ENCODE assay signal across 8 cellular contexts in the genomic region with DNA sequence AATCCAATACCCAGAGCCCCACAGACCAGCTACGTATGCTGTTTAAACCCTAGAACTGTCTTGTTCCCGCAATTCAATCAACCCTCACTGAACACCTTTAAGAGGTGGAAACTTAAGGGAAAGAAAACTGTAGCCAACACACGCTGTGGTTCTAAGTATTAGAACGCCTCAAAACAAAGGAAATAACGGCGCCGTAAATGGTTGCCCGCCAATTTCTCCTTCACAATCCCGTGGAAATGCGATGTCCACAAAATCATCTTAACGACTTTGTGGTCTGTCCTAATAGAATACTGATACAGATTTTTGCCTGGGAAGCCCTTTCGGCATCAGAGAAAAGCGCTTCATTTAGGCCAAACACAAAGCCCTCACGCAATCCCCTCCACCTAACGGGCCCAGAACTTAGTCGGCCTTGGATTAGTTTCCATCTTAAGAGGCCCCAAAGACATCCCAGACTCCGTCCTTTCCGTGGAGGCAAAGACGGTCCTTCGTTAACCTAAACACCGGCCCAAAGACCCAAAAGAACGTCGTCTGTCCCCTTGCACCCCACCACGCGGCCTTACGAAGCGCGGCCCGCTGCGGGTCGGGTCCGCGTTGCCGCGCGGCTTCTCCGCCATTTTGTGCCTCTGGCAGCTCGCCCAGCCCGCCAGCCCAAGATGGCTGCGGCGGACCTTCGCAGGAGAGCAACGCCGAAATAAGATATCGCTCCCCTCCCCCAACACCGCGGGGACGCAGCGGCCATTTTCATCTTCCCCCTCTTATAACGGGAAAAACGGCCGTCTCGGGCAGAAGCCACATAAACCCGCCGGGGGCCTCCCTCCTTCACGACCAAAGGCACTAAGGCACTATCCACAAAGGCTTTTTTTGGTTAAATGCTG. TPM values are rescaled to one million over a fixed set of nuclear protein-coding genes. Genes with fewer than 3 reads are reported as not detected.
DNase-seq lines count a peak whose midpoint lies in the region; ATAC-seq, FAIRE-seq and TF ChIP-seq lines count a peak whose summit lies in the region.

No MANE protein-coding gene starts in this region.

- TSS peak; percentile 45 for BruUV-seq in HepG2 (replicated peaks; lab: Mats Ljungman, UMichigan)

- no peaks in the 10 kb centered on the region; a peak in 1 of 5 replicates for H3K27me3 ChIP-seq in HepG2 (ENCODE audit: control insufficient read depth in 1 of 2, insufficient read depth in 2 of 2, low read length in 2 of 2)

- H3K9me3 Mint-ChIP-seq in dendritic cell treated with granulocyte-macrophage colony-stimulating factor and Interleukin-4, amounts not matched to agents 40 ng/mL and 50 ng/mL, for 4 days, result no peaks in the 10 kb centered on the region

- peak in 1 of 2 experiments; percentile 37; a peak in 1 of 4 replicates for TF ChIP-seq POLR2A in HepG2 (IDR thresholded peaks at IDR 0.05; ENCODE audit: insufficient read depth in 1 of 2, low read depth in 2 of 2, low read length in 2 of 2)

- H3K4me1 Mint-ChIP-seq in dendritic cell treated with granulocyte-macrophage colony-stimulating factor and Interleukin-4, amounts not matched to agents 40 ng/mL and 50 ng/mL, for 4 days (ENCODE audit: low read depth), result peaks cover 43% of the 10 kb centered on the region

- H3K36me3 Mint-ChIP-seq in dendritic cell treated with granulocyte-macrophage colony-stimulating factor and Interleukin-4, amounts not matched to agents 40 ng/mL and 50 ng/mL, for 4 days (ENCODE audit: low read depth), result peaks cover 32% of the 10 kb centered on the region

- ATAC-seq in GM19372 (IDR thresholded peaks at IDR 0.05; ENCODE audit: low read depth, unreplicated experiment) (peak; percentile 35), HG03520 (IDR thresholded peaks at IDR 0.05; ENCODE audit: unreplicated experiment) (peak; percentile 36), HepG2 (peak; percentile 79)

- no peaks in the 10 kb centered on the region for H3K36me3 ChIP-seq in HepG2 (replicated peaks in 1 of 2; ENCODE audit: control insufficient read depth in 1 of 2, insufficient read depth in 2 of 2, low read length in 2 of 2)

- DNase-seq in AML-193 (lab: John Stamatoyannopoulos, UW) (peak; percentile 83 to 84), NCI-H748 (lab: John Stamatoyannopoulos, UW; ENCODE audit: unreplicated experiment) (peak; percentile 87), HepG2 (ENCODE audit: low spot score) (peak; percentile 64)
- DNase-seq in activated CD4-positive, alpha-beta T cell treated with anti-CD3 and anti-CD28 coated beads, Interleukin-2, amount 50 U/mL, for 24 hours (ENCODE audit: low read depth in 1 of 2, low spot score in 1 of 2), result peak; percentile 74 to 82
- peak; percentile 87 for DNase-seq in stimulated activated CD4-positive, alpha-beta T cell treated with anti-CD3 and anti-CD28 coated beads, Interleukin-4, amount 100 ng/mL, for 1 hour

- intact Hi-C loops in dendritic cell treated with granulocyte-macrophage colony-stimulating factor and Interleukin-4, amounts not matched to agents 40 ng/mL and 50 ng/mL, for 4 days (cut with micrococcal nuclease), result loop anchor here (10.0 kb wide), 1 partner anchor 112 kb away; a partner anchor contains a TSS
- intact Hi-C loops in HepG2 (cut with micrococcal nuclease; ENCODE audit: unreplicated experiment), result no loop called here

- no peaks in the 10 kb centered on the region for H3K9me3 ChIP-seq in HepG2 (ENCODE audit: low read length)

- peak overlapping the region; percentile 73 for H3K4me2 ChIP-seq in HepG2 (ENCODE audit: low read depth, low read length)

- H3K4me1 ChIP-seq in HepG2 (ENCODE audit: insufficient read depth, low read length), result peaks cover 29% of the 10 kb centered on the region

- peak overlapping the region; percentile 85 to 97 (median 95) for H3K4me3 ChIP-seq in HepG2 (replicated peaks in 1 of 3; ENCODE audit: insufficient read depth in 1 of 3, low read depth in 2 of 3, low read length in 3 of 3)

- peaks cover 49% of the 10 kb centered on the region for H4K20me1 ChIP-seq in HepG2 (ENCODE audit: insufficient read depth, low read length)

- no peak overlapping the region for H2AFZ ChIP-seq in HepG2 (ENCODE audit: low read length)

- TF ChIP-seq EP300 in HepG2 (IDR thresholded peaks at IDR 0.05; ENCODE audit: low read depth in 2 of 2, low read length in 2 of 2) (no peak), HepG2 (CRISPR knock-in tag; IDR thresholded peaks at IDR 0.05; ENCODE audit: borderline replicate concordance) (no peak)

- H3K9ac ChIP-seq in HepG2 (ENCODE audit: insufficient read depth, low read depth, low read length), result peak overlapping the region; percentile 99

- H3K79me2 ChIP-seq in HepG2 (ENCODE audit: insufficient read depth, low read length), result peaks cover 61% of the 10 kb centered on the region

- no peaks in the 10 kb centered on the region for H3K27me3 Mint-ChIP-seq in dendritic cell treated with granulocyte-macrophage colony-stimulating factor and Interleukin-4, amounts not matched to agents 40 ng/mL and 50 ng/mL, for 4 days

- H3K4me3 Mint-ChIP-seq in dendritic cell treated with granulocyte-macrophage colony-stimulating factor and Interleukin-4, amounts not matched to agents 40 ng/mL and 50 ng/mL, for 4 days, result peak overlapping the region; percentile 97

- CTCF ChIA-PET in HepG2 (lab: Yijun Ruan, JAX; ENCODE audit: low intra/inter-chr PET ratio, low total read pairs), result no interaction called here

- no peak for TF ChIP-seq RAD21 in HepG2 (CRISPR knock-in tag; IDR thresholded peaks at IDR 0.05)

- no peak for TF ChIP-seq CTCF in HepG2 (CRISPR knock-in tag; IDR thresholded peaks at IDR 0.05)

- FAIRE-seq in HepG2 (lab: Jason Lieb, UNC), result peak; percentile 23

- H3K27ac ChIP-seq in HepG2 (ENCODE audit: extremely low read length, insufficient read depth, low read length), result peak overlapping the region; percentile 96

- WGBS in HepG2 (ENCODE audit: low lambda C conversion rate), result 3% methylated on average over 29 of the region's 56 CpGs

- in situ Hi-C loops in HepG2 (cut with HindIII; ENCODE audit: extremely low pct_ligation_motif_present, low pct_unique_long_range_greater_than_20kb), result no loop called here

- POLR2A ChIA-PET in HepG2 (lab: Yijun Ruan, JAX), result interaction anchor here (1.0 to 3.4 kb wide), 15 partner anchors 9 to 633 kb away, joined by 3 to 37 read pairs (median 5); a partner anchor contains a TSS

- H3K27ac Mint-ChIP-seq in dendritic cell treated with granulocyte-macrophage colony-stimulating factor and Interleukin-4, amounts not matched to agents 40 ng/mL and 50 ng/mL, for 4 days, result peak overlapping the region; percentile 99

TF ChIP-seq in HepG2, 621 proteins besides CTCF, POLR2A, EP300 and RAD21 (continues in another document):
- TF ChIP-seq, protein P1, sequence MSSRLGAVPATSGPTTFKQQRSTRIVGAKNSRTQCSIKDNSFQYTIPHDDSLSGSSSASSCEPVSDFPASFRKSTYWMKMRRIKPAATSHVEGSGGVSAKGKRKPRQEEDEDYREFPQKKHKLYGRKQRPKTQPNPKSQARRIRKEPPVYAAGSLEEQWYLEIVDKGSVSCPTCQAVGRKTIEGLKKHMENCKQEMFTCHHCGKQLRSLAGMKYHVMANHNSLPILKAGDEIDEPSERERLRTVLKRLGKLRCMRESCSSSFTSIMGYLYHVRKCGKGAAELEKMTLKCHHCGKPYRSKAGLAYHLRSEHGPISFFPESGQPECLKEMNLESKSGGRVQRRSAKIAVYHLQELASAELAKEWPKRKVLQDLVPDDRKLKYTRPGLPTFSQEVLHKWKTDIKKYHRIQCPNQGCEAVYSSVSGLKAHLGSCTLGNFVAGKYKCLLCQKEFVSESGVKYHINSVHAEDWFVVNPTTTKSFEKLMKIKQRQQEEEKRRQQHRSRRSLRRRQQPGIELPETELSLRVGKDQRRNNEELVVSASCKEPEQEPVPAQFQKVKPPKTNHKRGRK (CRISPR knock-in tag; IDR thresholded peaks at IDR 0.05), result no peak
- peak; percentile 21; the same call in 1 of the 2 replicates for TF ChIP-seq ZNF670 (CRISPR knock-in tag; IDR thresholded peaks at IDR 0.05; ENCODE audit: borderline replicate concordance)

RNA-seq across cellular contexts. Expression of a gene that starts 0.8 kb away (rescaled TPM):
- 241 and 259 TPM in 2 replicates for total RNA-seq in HepG2 (2016; rRNA removed; fragmentation: Illumina TruSeq; extraction: Trizol)
- total RNA-seq in HepG2 (2016; cell fraction: cytosol; rRNA removed; fragmentation: Illumina TruSeq; extraction: Trizol; ENCODE audit: low read depth), result 38.2 and 46.4 TPM in 2 replicates
- 252 and 280 TPM in 2 replicates for total RNA-seq in HepG2 (2016; cell fraction: insoluble cytoplasmic fraction; rRNA removed; fragmentation: Illumina TruSeq; extraction: Trizol)
- total RNA-seq in HepG2 (2016; cell fraction: membrane; rRNA removed; fragmentation: Illumina TruSeq; extraction: Trizol), result 76.5 and 81.0 TPM in 2 replicates
- 391 and 395 TPM in 2 replicates for total RNA-seq in HepG2 (2016; cell fraction: nucleus; rRNA removed; fragmentation: Illumina TruSeq; extraction: Trizol)
- 83.9 and 105 TPM in 2 replicates for polyA plus RNA-seq in HepG2 (2011; rRNA removed)
- 65.0 and 65.1 TPM in 2 replicates for polyA plus RNA-seq in HepG2 (2011; cell fraction: cytosol; rRNA removed)
- polyA plus RNA-seq in HepG2 (2011; cell fraction: nucleus; rRNA removed), result 235 and 261 TPM in 2 replicates
- 62.0 and 93.0 TPM in 2 replicates for polyA plus RNA-seq in HepG2 (2012)
- 42.7 and 46.3 TPM in 2 replicates for polyA plus RNA-seq in HepG2 (2016; cell fraction: cytosol; fragmentation: Illumina TruSeq; extraction: Trizol; ENCODE audit: low read depth)
- 362 and 401 TPM in 2 replicates for polyA plus RNA-seq in HepG2 (2016; cell fraction: insoluble cytoplasmic fraction; fragmentation: Illumina TruSeq; extraction: Trizol; ENCODE audit: low read depth)
- 75.5 and 84.5 TPM in 2 replicates for polyA plus RNA-seq in HepG2 (2016; cell fraction: membrane; fragmentation: Illumina TruSeq; extraction: Trizol; ENCODE audit: low read depth)
- 261 and 267 TPM in 2 replicates for polyA plus RNA-seq in HepG2 (2016; cell fraction: nucleus; fragmentation: Illumina TruSeq; extraction: Trizol; ENCODE audit: insufficient read depth, low read depth)
- 162 and 478 TPM in 2 replicates for polyA minus RNA-seq in HepG2 (2011; rRNA and poly(A)+ RNA removed; ENCODE audit: low replicate concordance)
- polyA minus RNA-seq in HepG2 (2011; cell fraction: cytosol; rRNA and poly(A)+ RNA removed), result 95.7 and 153 TPM in 2 replicates
- 674 and 713 TPM in 2 replicates for polyA minus RNA-seq in HepG2 (2011; cell fraction: nucleus; rRNA and poly(A)+ RNA removed)

Comparison
In these comparisons a context has a peak if more than half of its experiments do, and no peak if none do; other contexts are left out.
1. Peak in every context shown above with its lines: DNase-seq, ATAC-seq, H3K4me3 ChIP-seq and H3K27ac ChIP-seq.